ENCODE assay signal across 1 cellular context in genomic region chr21:26801524-26801923, GRCh38.
TF ChIP-seq lines count a peak whose summit lies in the region.

No MANE protein-coding gene starts in this region.

TF ChIP-seq in HEK293, 187 proteins besides CTCF, POLR2A, EP300 and RAD21 (continued from another document and continues in another):
- TF ChIP-seq PRDM2 (tag by site-specific recombination; IDR thresholded peaks at IDR 0.05; ENCODE audit: borderline replicate concordance) (no peak), ZNF596 (tag by site-specific recombination; IDR thresholded peaks at IDR 0.05) (no peak), MYNN (tag by site-specific recombination; IDR thresholded peaks at IDR 0.05; ENCODE audit: borderline replicate concordance) (no peak), ZNF561 (tag by site-specific recombination; IDR thresholded peaks at IDR 0.05; ENCODE audit: borderline replicate concordance) (0 out of 2 replicates have a peak, but pooled peaks have one; percentile 54), OVOL3 (tag by site-specific recombination; IDR thresholded peaks at IDR 0.05) (no peak), GFI1B (tag by site-specific recombination; IDR thresholded peaks at IDR 0.05) (no peak), MEIS1 (CRISPR knock-in tag; IDR thresholded peaks at IDR 0.05; ENCODE audit: borderline replicate concordance) (no peak), SCRT2 (tag by site-specific recombination; IDR thresholded peaks at IDR 0.05) (no peak), ZNF558 (tag by site-specific recombination; IDR thresholded peaks at IDR 0.05) (no peak), ZNF292 (tag by site-specific recombination; IDR thresholded peaks at IDR 0.05; ENCODE audit: borderline replicate concordance, low read depth) (no peak), FEZF1 (tag by site-specific recombination; IDR thresholded peaks at IDR 0.05) (peak; percentile 39; the same call in 1 of the 2 replicates), ZNF248 (tag by site-specific recombination; IDR thresholded peaks at IDR 0.05) (no peak), ZNF629 (tag by site-specific recombination; IDR thresholded peaks at IDR 0.05) (no peak), ZNF354C (tag by site-specific recombination; IDR thresholded peaks at IDR 0.05; ENCODE audit: borderline replicate concordance, low read depth) (no peak), SP2 (tag by site-specific recombination; IDR thresholded peaks at IDR 0.05) (no peak), ZNF48 (tag by site-specific recombination; IDR thresholded peaks at IDR 0.05) (no peak), ZNF433 (tag by site-specific recombination; IDR thresholded peaks at IDR 0.05; ENCODE audit: low read depth) (no peak), ZNF585B (tag by site-specific recombination; IDR thresholded peaks at IDR 0.05) (no peak), ZNF544 (tag by site-specific recombination; IDR thresholded peaks at IDR 0.05) (no peak), HIC1 (tag by site-specific recombination; IDR thresholded peaks at IDR 0.05) (0 out of 2 replicates have a peak, but pooled peaks have one; percentile 30), MZF1 (tag by site-specific recombination; IDR thresholded peaks at IDR 0.05; ENCODE audit: borderline replicate concordance) (peak; percentile 88; the same call in 1 of the 2 replicates), ZNF10 (tag by site-specific recombination; IDR thresholded peaks at IDR 0.05) (peak; percentile 61), ZNF664 (tag by site-specific recombination; IDR thresholded peaks at IDR 0.05) (no peak), ZBTB44 (tag by site-specific recombination; IDR thresholded peaks at IDR 0.05) (peak; percentile 79), PBX3 (CRISPR knock-in tag; IDR thresholded peaks at IDR 0.05) (no peak), IKZF3 (tag by site-specific recombination; IDR thresholded peaks at IDR 0.05) (peak; percentile 52; the same call in 1 of the 2 replicates), ZNF580 (tag by site-specific recombination; IDR thresholded peaks at IDR 0.05) (0 out of 2 replicates have a peak, but pooled peaks have one; percentile 15), ZNF266 (tag by site-specific recombination; IDR thresholded peaks at IDR 0.05; ENCODE audit: low read depth) (no peak), ZNF121 (tag by site-specific recombination; IDR thresholded peaks at IDR 0.05) (no peak), ZBTB11 (tag by site-specific recombination; conservative IDR thresholded peaks at IDR 0.05; ENCODE audit: low read depth) (no peak), ZNF692 (tag by site-specific recombination; IDR thresholded peaks at IDR 0.05) (no peak), ZNF112 (tag by site-specific recombination; IDR thresholded peaks at IDR 0.05) (no peak), ZNF514 (tag by site-specific recombination; IDR thresholded peaks at IDR 0.05) (no peak), PRDM10 (tag by site-specific recombination; IDR thresholded peaks at IDR 0.05) (peak; percentile 14; the same call in 1 of the 2 replicates), ZBTB17 (tag by site-specific recombination; IDR thresholded peaks at IDR 0.05) (no peak), ZSCAN4 (tag by site-specific recombination; IDR thresholded peaks at IDR 0.05) (no peak), ZNF510 (tag by site-specific recombination; IDR thresholded peaks at IDR 0.05; ENCODE audit: insufficient replicate concordance) (no peak)
